In the genomic region with DNA sequence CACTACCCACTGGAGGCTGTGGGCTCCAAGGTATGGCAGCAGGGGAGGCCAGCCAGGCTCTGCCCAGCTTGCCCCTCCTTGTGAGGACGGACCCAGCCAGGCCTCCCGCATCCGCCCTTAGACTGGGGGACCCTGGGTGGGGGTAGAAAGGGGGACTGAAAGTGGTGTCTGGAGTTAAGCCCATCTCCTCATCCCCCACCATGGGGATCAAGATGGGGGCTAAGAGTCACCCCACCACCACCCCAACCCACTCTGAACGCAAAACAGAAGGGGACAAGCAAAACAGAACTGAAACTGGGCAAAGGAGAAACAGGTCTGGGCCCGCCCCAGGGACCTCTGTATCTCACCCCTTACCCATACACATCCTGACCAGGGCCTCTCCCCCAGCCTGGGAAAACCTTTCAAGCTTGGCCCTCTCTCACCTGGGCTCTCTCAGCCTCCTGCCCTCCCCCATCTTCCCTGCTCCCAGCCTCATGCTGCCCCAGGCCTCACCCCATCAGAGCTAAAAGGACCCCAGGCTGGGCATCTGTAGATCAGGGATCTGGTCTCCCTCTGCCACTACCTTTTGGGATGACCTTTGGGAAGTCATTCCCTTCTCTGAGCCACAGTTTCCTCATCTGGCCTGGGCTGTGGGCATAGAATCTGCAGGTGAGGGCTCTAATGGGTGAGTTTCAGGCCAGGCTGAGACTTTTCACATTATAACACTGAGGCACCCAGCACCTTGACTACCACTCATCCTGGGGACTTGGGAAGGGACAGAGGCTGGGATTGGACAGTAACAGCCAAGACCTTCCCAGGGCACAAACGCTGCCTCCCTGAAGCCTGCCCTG, we compare ENCODE assay signal across 10 cellular contexts. TPM values are rescaled to one million over a fixed set of nuclear protein-coding genes. Genes with fewer than 3 reads are reported as not detected.
DNase-seq lines count a peak whose midpoint lies in the region; ATAC-seq and TF ChIP-seq lines count a peak whose summit lies in the region.
"Had no signal": no experiment of that assay in that cellular context is flagged by ENCODE, and none has a peak within 500 bp of the region (broad histone marks: within the 10 kb centered on the region; RNA-seq: fewer than 3 reads in every experiment).

No MANE protein-coding gene starts in this region.

- H3K9me3 Mint-ChIP-seq in stimulated activated naive CD8-positive, alpha-beta T cell treated with anti-CD3 and anti-CD28 coated beads, Interleukin-15, Interleukin-2, amounts not matched to agents 100 ng/mL and 50 ng/mL, for 24 hours: no peaks in the 10 kb centered on the region
- H3K9me3 Mint-ChIP-seq in IgD-negative memory B cell: no peaks in the 10 kb centered on the region
- H3K9me3 Mint-ChIP-seq in central memory CD8-positive, alpha-beta T cell: no peaks in the 10 kb centered on the region
- H3K9me3 Mint-ChIP-seq: activated naive CD4-positive, alpha-beta T cell treated with anti-CD3 and anti-CD28 coated beads, Interleukin-2, amount 10 ng/mL, durations not matched to agents 7 days and 5 days had no signal

- no peak for ATAC-seq in stimulated activated naive CD8-positive, alpha-beta T cell treated with anti-CD3 and anti-CD28 coated beads, Interleukin-15, Interleukin-2, amounts not matched to agents 100 U/mL and 50 U/mL, for 24 hours
- ATAC-seq in central memory CD8-positive, alpha-beta T cell (replicated peaks; ENCODE audit: extremely low read depth, poor library complexity, severe bottlenecking): no peak
- ATAC-seq in GM21576 (IDR thresholded peaks at IDR 0.05; ENCODE audit: unreplicated experiment): no peak
- no peak for ATAC-seq in GM21717 (IDR thresholded peaks at IDR 0.05; ENCODE audit: unreplicated experiment)

- H3K36me3 Mint-ChIP-seq in stimulated activated naive CD8-positive, alpha-beta T cell treated with anti-CD3 and anti-CD28 coated beads, Interleukin-15, Interleukin-2, amounts not matched to agents 100 ng/mL and 50 ng/mL, for 24 hours (ENCODE audit: low read depth): peaks cover 13% of the 10 kb centered on the region
- H3K36me3 Mint-ChIP-seq in IgD-negative memory B cell: no peaks in the 10 kb centered on the region
- no peaks in the 10 kb centered on the region for H3K36me3 Mint-ChIP-seq in central memory CD8-positive, alpha-beta T cell (ENCODE audit: insufficient read depth)
- H3K36me3 Mint-ChIP-seq: activated naive CD4-positive, alpha-beta T cell treated with anti-CD3 and anti-CD28 coated beads, Interleukin-2, amount 10 ng/mL, durations not matched to agents 7 days and 5 days had no signal

- DNase-seq in stimulated activated naive CD8-positive, alpha-beta T cell treated with anti-CD3 and anti-CD28 coated beads, Interleukin-15, Interleukin-2, amounts not matched to agents 100 U/mL and 50 U/mL, for 24 hours: no peak
- DNase-seq in central memory CD8-positive, alpha-beta T cell (ENCODE audit: low spot score in 2 of 2): no peak
- DNase-seq in GM20000 (ENCODE audit: low spot score) (no peak), dedifferentiated amniotic fluid mesenchymal stem cell (ENCODE audit: extremely low spot score) (no peak)
- DNase-seq: activated naive CD4-positive, alpha-beta T cell treated with anti-CD3 and anti-CD28 coated beads, Interleukin-2, amount 10 ng/mL, durations not matched to agents 7 days and 5 days; SHP77 had no signal

- no peaks in the 10 kb centered on the region for H3K27me3 Mint-ChIP-seq in stimulated activated naive CD8-positive, alpha-beta T cell treated with anti-CD3 and anti-CD28 coated beads, Interleukin-15, Interleukin-2, amounts not matched to agents 100 ng/mL and 50 ng/mL, for 24 hours
- H3K27me3 Mint-ChIP-seq in IgD-negative memory B cell: no peaks in the 10 kb centered on the region
- H3K27me3 Mint-ChIP-seq in central memory CD8-positive, alpha-beta T cell: no peaks in the 10 kb centered on the region
- H3K27me3 Mint-ChIP-seq: activated naive CD4-positive, alpha-beta T cell treated with anti-CD3 and anti-CD28 coated beads, Interleukin-2, amount 10 ng/mL, durations not matched to agents 7 days and 5 days had no signal

- peak overlapping the region; percentile 99 for H3K27ac Mint-ChIP-seq in stimulated activated naive CD8-positive, alpha-beta T cell treated with anti-CD3 and anti-CD28 coated beads, Interleukin-15, Interleukin-2, amounts not matched to agents 100 ng/mL and 50 ng/mL, for 24 hours
- H3K27ac Mint-ChIP-seq in IgD-negative memory B cell: peak overlapping the region; percentile 90 to 99 (median 95)
- peak overlapping the region; percentile 89 for H3K27ac Mint-ChIP-seq in central memory CD8-positive, alpha-beta T cell (ENCODE audit: low read depth)

- peaks cover 100% of the 10 kb centered on the region for H3K4me1 Mint-ChIP-seq in stimulated activated naive CD8-positive, alpha-beta T cell treated with anti-CD3 and anti-CD28 coated beads, Interleukin-15, Interleukin-2, amounts not matched to agents 100 ng/mL and 50 ng/mL, for 24 hours (ENCODE audit: low read depth)
- H3K4me1 Mint-ChIP-seq in IgD-negative memory B cell: peaks cover 41 to 86% (median 82%) of the 10 kb centered on the region in 3 donors
- peaks cover 71% of the 10 kb centered on the region for H3K4me1 Mint-ChIP-seq in central memory CD8-positive, alpha-beta T cell

- no peak for TF ChIP-seq CTCF in GM20000 (IDR thresholded peaks at IDR 0.05; ENCODE audit: extremely low read depth, missing control alignments)

- peak overlapping the region; percentile 73 for H3K4me3 Mint-ChIP-seq in stimulated activated naive CD8-positive, alpha-beta T cell treated with anti-CD3 and anti-CD28 coated beads, Interleukin-15, Interleukin-2, amounts not matched to agents 100 ng/mL and 50 ng/mL, for 24 hours
- H3K4me3 Mint-ChIP-seq in IgD-negative memory B cell: peak overlapping the region; percentile 59 to 89 (median 70)
- H3K4me3 Mint-ChIP-seq in central memory CD8-positive, alpha-beta T cell: no peak overlapping the region
- H3K4me3 Mint-ChIP-seq: activated naive CD4-positive, alpha-beta T cell treated with anti-CD3 and anti-CD28 coated beads, Interleukin-2, amount 10 ng/mL, durations not matched to agents 7 days and 5 days had no signal

RNA-seq across cellular contexts. Expression of gene CYP11A1, which starts 30.0 kb away (rescaled TPM):
- polyA plus RNA-seq in IgD-negative memory B cell: not detected

RNA-seq across cellular contexts. Expression of gene SEMA7A, which starts 36.3 kb away (rescaled TPM):
- polyA plus RNA-seq in IgD-negative memory B cell: 5.0 TPM
